ENCODE assay signal across 18 cellular contexts in genomic region chr20:53322651-53323050, GRCh38.
A peak's percentile ranks its signal among the peaks of the same experiment; 100 is the strongest.
DNase-seq lines count a peak whose midpoint lies in the region; ATAC-seq, FAIRE-seq and TF ChIP-seq lines count a peak whose summit lies in the region.
"Had no signal": no experiment of that assay in that cellular context is flagged by ENCODE, and none has a peak within 500 bp of the region (broad histone marks: within the 10 kb centered on the region; RNA-seq: fewer than 3 reads in every experiment).

No MANE protein-coding gene starts in this region.

- no peaks in the 10 kb centered on the region for H3K36me3 ChIP-seq in K562 (ENCODE audit: control insufficient read depth, insufficient read depth, low read length)
- H3K36me3 ChIP-seq in thyroid gland: no peaks in the 10 kb centered on the region
- H3K36me3 ChIP-seq: lower lobe of right lung, Peyer's patch, vagina had no signal

- FAIRE-seq in K562 (lab: Jason Lieb, UNC): no peak

- in situ Hi-C loops in K562 (cut with MboI): no loop called here

- no peak for TF ChIP-seq RAD21 in K562 (CRISPR knock-in tag; conservative IDR thresholded peaks at IDR 0.05 in 1 of 2, IDR thresholded peaks at IDR 0.05 in 1 of 2)

- ATAC-seq in activated CD8-positive, alpha-beta memory T cell treated with anti-CD3 and anti-CD28 coated beads, Interleukin-2, amount 10 ng/mL, durations not matched to agents 7 days and 5 days: peak; percentile 45
- ATAC-seq in K562 (peak; percentile 34; the same call in 2 of the 3 replicates), HG02938 (IDR thresholded peaks at IDR 0.05; ENCODE audit: unreplicated experiment) (no peak)
- ATAC-seq: lower lobe of right lung had no signal

- DNase-seq in stimulated activated CD4-positive, alpha-beta T cell treated with anti-CD3 and anti-CD28 coated beads, Interleukin-15, amount 100 ng/mL, for 24 hours: peak; percentile 32
- DNase-seq in stimulated activated CD4-positive, alpha-beta T cell treated with anti-CD3 and anti-CD28 coated beads, Interleukin-12 subunit alpha, Interleukin-12 subunit beta, amount 100 ng/mL, for 4 hours: no peak
- DNase-seq in activated CD8-positive, alpha-beta memory T cell treated with anti-CD3 and anti-CD28 coated beads, Interleukin-2, amount 10 ng/mL, durations not matched to agents 7 days and 5 days: no peak
- DNase-seq in K562 (ENCODE audit: extremely low read depth in 1 of 4, low spot score in 3 of 4): no peak
- no peak for DNase-seq in DMS153 treated with DMSO at 0.1 percent for 48 hours (lab: John Stamatoyannopoulos, UW; ENCODE audit: unreplicated experiment)
- no peak for DNase-seq in thyroid gland
- no peak for DNase-seq in cerebellar cortex (ENCODE audit: low spot score)
- DNase-seq: cortex of kidney, lower lobe of right lung, NCI-H1105 treated with DMSO at 0.1 percent for 48 hours, NCI-H2171, NCI-H82, Peyer's patch, SK-N-SH had no signal

- no peak for TF ChIP-seq CTCF in K562 (IDR thresholded peaks at IDR 0.05 in 2 of 3, conservative IDR thresholded peaks at IDR 0.05 in 1 of 3; ENCODE audit: insufficient read depth in 2 of 3, low read depth in 1 of 3, low read length in 3 of 3)
- no peak for TF ChIP-seq CTCF in thyroid gland (IDR thresholded peaks at IDR 0.05)

- H3K4me3 ChIP-seq in K562 (no peak overlapping the region), thyroid gland (replicated peaks in 1 of 3) (no peak overlapping the region)
- H3K4me3 ChIP-seq: lower lobe of right lung, Peyer's patch, skin epidermis, vagina had no signal

- WGBS in K562 (ENCODE audit: insufficient coverage, low coverage, missing lambda C conversion rate): 24% methylated on average over 3 of the region's 3 CpGs
- 50 to 62% methylated on average over 3 of the region's 3 CpGs for WGBS in thyroid gland, 2 donors

- no TSS peak for BruUV-seq in K562 (replicated peaks; lab: Mats Ljungman, UMichigan)

- H3K27ac ChIP-seq in K562 (ENCODE audit: extremely low read depth, low read depth, low read length) (no peak overlapping the region), thyroid gland (no peak overlapping the region)
- H3K27ac ChIP-seq: KMS-11, lower lobe of right lung, Peyer's patch, skin epidermis, vagina had no signal

- intact Hi-C loops in K562 (cut with micrococcal nuclease): no loop called here
- intact Hi-C loops in thyroid gland (cut with DNase I): no loop called here

- H3K9me1 ChIP-seq in K562 (ENCODE audit: control insufficient read depth, insufficient read depth, low read length): no peaks in the 10 kb centered on the region

- peak overlapping the region; percentile 47 for H3K27ac Mint-ChIP-seq in activated CD8-positive, alpha-beta memory T cell treated with anti-CD3 and anti-CD28 coated beads, Interleukin-2, amount 10 ng/mL, durations not matched to agents 7 days and 5 days

- TF ChIP-seq EP300 in K562 (IDR thresholded peaks at IDR 0.05; ENCODE audit: low read length): no peak

- no peaks in the 10 kb centered on the region for H3K79me2 ChIP-seq in K562 (ENCODE audit: control insufficient read depth, insufficient read depth, low read length)

- H3K4me1 Mint-ChIP-seq in activated CD8-positive, alpha-beta memory T cell treated with anti-CD3 and anti-CD28 coated beads, Interleukin-2, amount 10 ng/mL, durations not matched to agents 7 days and 5 days: peaks cover 10% of the 10 kb centered on the region

- peaks cover 2% of the 10 kb centered on the region for H3K36me3 Mint-ChIP-seq in activated CD8-positive, alpha-beta memory T cell treated with anti-CD3 and anti-CD28 coated beads, Interleukin-2, amount 10 ng/mL, durations not matched to agents 7 days and 5 days

- H3K9me3 ChIP-seq in K562 (replicated peaks; ENCODE audit: control insufficient read depth, insufficient read depth, low read depth, low read length) (no peaks in the 10 kb centered on the region), thyroid gland (no peaks in the 10 kb centered on the region)
- H3K9me3 ChIP-seq: lower lobe of right lung, Peyer's patch, SK-N-SH, vagina had no signal

- peaks cover 0 to 6% of the 10 kb centered on the region in 2 experiments; a peak in 2 of 5 replicates for H3K4me1 ChIP-seq in K562 (replicated peaks in 1 of 2; ENCODE audit: control insufficient read depth in 2 of 2, insufficient read depth in 2 of 2, low read length in 2 of 2)
- no peaks in the 10 kb centered on the region for H3K4me1 ChIP-seq in thyroid gland
- H3K4me1 ChIP-seq: lower lobe of right lung, Peyer's patch, vagina had no signal

- no peaks in the 10 kb centered on the region for H3K9me3 Mint-ChIP-seq in activated CD8-positive, alpha-beta memory T cell treated with anti-CD3 and anti-CD28 coated beads, Interleukin-2, amount 10 ng/mL, durations not matched to agents 7 days and 5 days (ENCODE audit: low read depth)

- peak overlapping the region; percentile 71 for H2AFZ ChIP-seq in K562 (ENCODE audit: low read depth, low read length)

- POLR2A ChIA-PET in K562 (lab: Yijun Ruan, JAX): interaction anchor here (0.9 to 1.6 kb wide), 2 partner anchors 8 to 10 kb away, joined by 4 read pairs; no protein-coding TSS in a partner anchor

- H3K27me3 ChIP-seq in K562 (ENCODE audit: control insufficient read depth in 2 of 2, insufficient read depth in 2 of 2, low read length in 2 of 2) (no peaks in the 10 kb centered on the region; a peak in 1 of 5 replicates), thyroid gland (no peaks in the 10 kb centered on the region)
- H3K27me3 ChIP-seq: Peyer's patch, vagina had no signal

- H3K4me2 ChIP-seq in K562 (ENCODE audit: insufficient read depth, low read length): 0 out of 2 replicates have a peak overlapping the region, but pooled peaks have one; percentile 1
- H3K4me2 ChIP-seq: KMS-11, SK-N-SH had no signal

- H4K20me1 ChIP-seq in K562 (replicated peaks; ENCODE audit: control insufficient read depth, insufficient read depth, low read length): no peaks in the 10 kb centered on the region

- CTCF ChIA-PET in activated CD8-positive, alpha-beta memory T cell treated with anti-CD3 and anti-CD28 coated beads, Interleukin-2, amount 10 ng/mL, durations not matched to agents 7 days and 5 days (lab: Charles Lee): interaction anchor here (1.5 kb wide), 1 partner anchor 16 kb away, joined by 3 read pairs; no protein-coding TSS in a partner anchor
- CTCF ChIA-PET in K562 (lab: Yijun Ruan, JAX; ENCODE audit: low intra/inter-chr PET ratio): no interaction called here

- H3K27me3 Mint-ChIP-seq in activated CD8-positive, alpha-beta memory T cell treated with anti-CD3 and anti-CD28 coated beads, Interleukin-2, amount 10 ng/mL, durations not matched to agents 7 days and 5 days: no peaks in the 10 kb centered on the region

- H3K4me3 Mint-ChIP-seq in activated CD8-positive, alpha-beta memory T cell treated with anti-CD3 and anti-CD28 coated beads, Interleukin-2, amount 10 ng/mL, durations not matched to agents 7 days and 5 days: no peak overlapping the region

- no peak overlapping the region for H3K9ac ChIP-seq in K562 (ENCODE audit: insufficient read depth in 1 of 2, low read depth in 2 of 2, low read length in 2 of 2)
- H3K9ac ChIP-seq: KMS-11, SK-N-SH had no signal

- no peak for TF ChIP-seq POLR2A in K562 (conservative IDR thresholded peaks at IDR 0.05)
- no peak for TF ChIP-seq POLR2A in thyroid gland (IDR thresholded peaks at IDR 0.05)

TF ChIP-seq in K562, 482 proteins besides CTCF, POLR2A, EP300 and RAD21 (continues in another document):
- TF ChIP-seq RFX1 (IDR thresholded peaks at IDR 0.05): peak; percentile 6; the same call in 1 of the 2 replicates
- no peak for TF ChIP-seq SIX5 (IDR thresholded peaks at IDR 0.05; ENCODE audit: borderline replicate concordance in 1 of 2, insufficient read depth in 1 of 2, low read depth in 1 of 2, low read length in 2 of 2)
- TF ChIP-seq HNRNPL (IDR thresholded peaks at IDR 0.05; ENCODE audit: low read depth, low read length): no peak
- no peak for TF ChIP-seq E2F3 (CRISPR knock-in tag; IDR thresholded peaks at IDR 0.05)
- TF ChIP-seq ZBTB12 (CRISPR knock-in tag; IDR thresholded peaks at IDR 0.05): no peak
- TF ChIP-seq ZFPM2 (CRISPR knock-in tag; IDR thresholded peaks at IDR 0.05): no peak
- TF ChIP-seq GABPA (tag; conservative IDR thresholded peaks at IDR 0.05; ENCODE audit: low read depth): 0 out of 2 replicates have a peak, but pooled peaks have one; percentile 27
- TF ChIP-seq TCF15 (CRISPR knock-in tag; IDR thresholded peaks at IDR 0.05): no peak
